ENCODE assay signal across 1 cellular context in the genomic region with DNA sequence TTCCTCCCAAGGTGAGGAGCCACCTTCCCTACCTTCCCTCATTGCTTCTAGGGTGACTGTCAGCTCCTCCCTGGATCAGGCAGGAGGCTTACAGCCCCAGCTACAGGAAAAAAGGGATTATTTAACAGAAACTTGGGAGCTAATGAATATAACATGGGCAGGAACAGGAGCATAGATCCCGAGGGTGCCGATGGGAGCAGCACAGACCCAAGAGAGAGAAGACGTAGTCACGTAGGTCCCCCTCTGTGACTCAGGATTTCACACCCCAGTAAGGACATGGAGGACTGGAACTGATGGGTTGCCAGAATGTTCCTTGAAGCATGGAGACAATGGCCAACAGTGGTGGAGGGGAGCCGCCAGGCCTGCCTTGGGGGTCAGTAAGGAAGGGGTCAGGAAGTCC.
TF ChIP-seq lines count a peak whose summit lies in the region.

No MANE protein-coding gene starts in this region.

TF ChIP-seq in H1, 55 proteins besides CTCF, POLR2A, EP300 and RAD21:
- no peak for TF ChIP-seq EGR1 (IDR thresholded peaks at IDR 0.05; ENCODE audit: borderline replicate concordance, low read depth, low read length)
- TF ChIP-seq, protein P1, sequence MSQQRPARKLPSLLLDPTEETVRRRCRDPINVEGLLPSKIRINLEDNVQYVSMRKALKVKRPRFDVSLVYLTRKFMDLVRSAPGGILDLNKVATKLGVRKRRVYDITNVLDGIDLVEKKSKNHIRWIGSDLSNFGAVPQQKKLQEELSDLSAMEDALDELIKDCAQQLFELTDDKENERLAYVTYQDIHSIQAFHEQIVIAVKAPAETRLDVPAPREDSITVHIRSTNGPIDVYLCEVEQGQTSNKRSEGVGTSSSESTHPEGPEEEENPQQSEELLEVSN (IDR thresholded peaks at IDR 0.05), result no peak
